ENCODE assay signal across 14 cellular contexts in the genomic region with DNA sequence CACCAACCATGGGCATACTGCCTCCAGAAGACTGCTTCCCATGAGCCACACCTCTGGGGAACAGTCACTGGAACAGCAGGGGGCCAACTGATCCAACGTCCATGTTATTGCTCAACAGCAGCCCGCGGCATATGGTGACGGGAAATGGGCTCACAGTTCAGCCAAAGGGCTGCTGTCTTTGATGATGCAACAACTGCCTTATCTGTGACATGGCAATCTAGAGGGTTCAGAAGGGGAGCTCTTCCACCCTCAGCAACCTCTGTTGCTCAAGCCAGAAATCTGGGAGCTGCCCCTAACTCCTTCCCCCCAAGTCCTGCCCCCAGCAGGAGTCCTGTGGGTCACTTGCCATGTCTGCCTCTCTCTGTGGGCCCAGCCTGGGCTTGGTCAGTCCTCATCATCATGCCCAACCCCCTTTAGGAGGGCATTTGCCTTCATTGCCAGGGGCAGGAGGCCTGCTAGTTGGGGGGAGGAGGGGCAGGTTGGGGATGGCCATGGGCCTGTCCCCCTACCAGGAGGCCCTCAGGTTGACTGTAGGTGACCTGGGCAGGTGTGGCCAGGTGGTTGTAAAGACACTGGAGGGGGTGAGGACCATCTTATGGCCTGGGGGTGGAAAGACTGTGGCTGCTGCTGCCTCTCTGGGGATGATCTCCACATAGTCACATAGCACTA.
A peak's percentile ranks its signal among the peaks of the same experiment; 100 is the strongest.
DNase-seq lines count a peak whose midpoint lies in the region; ATAC-seq and TF ChIP-seq lines count a peak whose summit lies in the region.
"Had no signal": no experiment of that assay in that cellular context is flagged by ENCODE, and none has a peak within 500 bp of the region (broad histone marks: within the 10 kb centered on the region; RNA-seq: fewer than 3 reads in every experiment).

No MANE protein-coding gene starts in this region.

- H3K36me3 ChIP-seq in ACC112 (ENCODE audit: insufficient read depth, low read length): no peaks in the 10 kb centered on the region
- no peaks in the 10 kb centered on the region for H3K36me3 ChIP-seq in naive thymus-derived CD4-positive, alpha-beta T cell (ENCODE audit: control insufficient read depth in 2 of 3, insufficient read depth in 3 of 3, low read length in 3 of 3)
- H3K36me3 ChIP-seq: esophagus squamous epithelium had no signal

- peaks cover 0 to 1% (median 0%) of the 10 kb centered on the region in 7 donors for H3K4me1 Mint-ChIP-seq in naive thymus-derived CD4-positive, alpha-beta T cell
- no peaks in the 10 kb centered on the region for H3K4me1 Mint-ChIP-seq in natural killer cell treated with Interleukin-12 subunit alpha and Interleukin-12 subunit beta and Interleukin-15 and Interleukin-18, amount 100 ng/mL, for 72 hours (ENCODE audit: low read depth in 2 of 2)

- no peak for TF ChIP-seq POLR2A in erythroblast (IDR thresholded peaks at IDR 0.05; ENCODE audit: low read length)

- no peaks in the 10 kb centered on the region for H3K9me3 Mint-ChIP-seq in naive thymus-derived CD4-positive, alpha-beta T cell
- no peaks in the 10 kb centered on the region for H3K9me3 Mint-ChIP-seq in natural killer cell treated with Interleukin-12 subunit alpha and Interleukin-12 subunit beta and Interleukin-15 and Interleukin-18, amount 100 ng/mL, for 72 hours
- H3K9me3 Mint-ChIP-seq: activated naive CD4-positive, alpha-beta T cell treated with anti-CD3 and anti-CD28 coated beads, Interleukin-2, amount 50 U/mL, for 72 hours had no signal

- POLR2A ChIA-PET in naive thymus-derived CD4-positive, alpha-beta T cell (lab: Charles Lee): no interaction called here

- ATAC-seq in naive thymus-derived CD4-positive, alpha-beta T cell: peak; percentile 9
- ATAC-seq in natural killer cell treated with Interleukin-12 subunit alpha and Interleukin-12 subunit beta and Interleukin-15 and Interleukin-18, amount 100 ng/mL, for 72 hours: no peak
- no peak for ATAC-seq in HG03460 (IDR thresholded peaks at IDR 0.05; ENCODE audit: unreplicated experiment)
- ATAC-seq: activated naive CD4-positive, alpha-beta T cell treated with anti-CD3 and anti-CD28 coated beads, Interleukin-2, amount 50 U/mL, for 72 hours had no signal

- H3K36me3 Mint-ChIP-seq in naive thymus-derived CD4-positive, alpha-beta T cell: no peaks in the 10 kb centered on the region
- H3K36me3 Mint-ChIP-seq in natural killer cell treated with Interleukin-12 subunit alpha and Interleukin-12 subunit beta and Interleukin-15 and Interleukin-18, amount 100 ng/mL, for 72 hours: no peaks in the 10 kb centered on the region
- H3K36me3 Mint-ChIP-seq: activated naive CD4-positive, alpha-beta T cell treated with anti-CD3 and anti-CD28 coated beads, Interleukin-2, amount 50 U/mL, for 72 hours had no signal

- no peaks in the 10 kb centered on the region for H3K27me3 ChIP-seq in ACC112 (ENCODE audit: insufficient read depth, low read length)
- no peaks in the 10 kb centered on the region for H3K27me3 ChIP-seq in naive thymus-derived CD4-positive, alpha-beta T cell (ENCODE audit: control insufficient read depth in 2 of 2, insufficient read depth in 2 of 2, low read length in 2 of 2)
- H3K27me3 ChIP-seq: esophagus squamous epithelium had no signal

- peaks cover 0 to 14% (median 0%) of the 10 kb centered on the region in 5 donors for H3K27me3 Mint-ChIP-seq in naive thymus-derived CD4-positive, alpha-beta T cell
- peaks cover 0 to 4% of the 10 kb centered on the region in 2 donors for H3K27me3 Mint-ChIP-seq in natural killer cell treated with Interleukin-12 subunit alpha and Interleukin-12 subunit beta and Interleukin-15 and Interleukin-18, amount 100 ng/mL, for 72 hours

- no peak overlapping the region for H3K4me3 Mint-ChIP-seq in naive thymus-derived CD4-positive, alpha-beta T cell
- H3K4me3 Mint-ChIP-seq in natural killer cell treated with Interleukin-12 subunit alpha and Interleukin-12 subunit beta and Interleukin-15 and Interleukin-18, amount 100 ng/mL, for 72 hours: no peak overlapping the region

- H2AFZ ChIP-seq in ACC112 (ENCODE audit: low read length, unreplicated experiment): no peak overlapping the region

- intact Hi-C loops in naive thymus-derived CD4-positive, alpha-beta T cell (cut with micrococcal nuclease): no loop called here

- H3K4me3 ChIP-seq in ACC112 (ENCODE audit: low read depth, low read length): peak overlapping the region; percentile 27; the same call in 1 of the 2 replicates
- no peak overlapping the region for H3K4me3 ChIP-seq in naive thymus-derived CD4-positive, alpha-beta T cell (ENCODE audit: low read length)
- H3K4me3 ChIP-seq: esophagus squamous epithelium had no signal

- H3K27ac ChIP-seq in ACC112 (ENCODE audit: low read depth, low read length): peak overlapping the region; percentile 91
- no peak overlapping the region for H3K27ac ChIP-seq in naive thymus-derived CD4-positive, alpha-beta T cell (ENCODE audit: low read depth, low read length)
- H3K27ac ChIP-seq: C4-2B, VCaP had no signal

- DNase-seq in LHCN-M2 (ENCODE audit: low read depth): peak; percentile 39
- peak; percentile 37 to 57 for DNase-seq in erythroblast (lab: John Stamatoyannopoulos, UW)
- no peak for DNase-seq in naive thymus-derived CD4-positive, alpha-beta T cell
- no peak for DNase-seq in natural killer cell treated with Interleukin-12 subunit alpha and Interleukin-12 subunit beta and Interleukin-15 and Interleukin-18, amount 100 ng/mL, for 72 hours (ENCODE audit: low spot score)
- DNase-seq in T-helper 1 cell: no peak
- no peak for DNase-seq in OCI-M2 (lab: John Stamatoyannopoulos, UW; ENCODE audit: unreplicated experiment)
- DNase-seq: esophagus squamous epithelium; NCI-H774; stimulated activated CD4-positive, alpha-beta T cell treated with anti-CD3 and anti-CD28 coated beads, Interleukin-4, amount 100 ng/mL, for 24 hours had no signal

- no peaks in the 10 kb centered on the region for H3K9me3 ChIP-seq in naive thymus-derived CD4-positive, alpha-beta T cell (ENCODE audit: control insufficient read depth in 2 of 3, low read length in 3 of 3)
- H3K9me3 ChIP-seq: esophagus squamous epithelium had no signal

- H3K27ac Mint-ChIP-seq in naive thymus-derived CD4-positive, alpha-beta T cell: no peak overlapping the region
- H3K27ac Mint-ChIP-seq in natural killer cell treated with Interleukin-12 subunit alpha and Interleukin-12 subunit beta and Interleukin-15 and Interleukin-18, amount 100 ng/mL, for 72 hours: no peak overlapping the region
- H3K27ac Mint-ChIP-seq: activated naive CD4-positive, alpha-beta T cell treated with anti-CD3 and anti-CD28 coated beads, Interleukin-2, amount 50 U/mL, for 72 hours had no signal

- peaks cover 24% of the 10 kb centered on the region for H3K4me1 ChIP-seq in ACC112 (ENCODE audit: control insufficient read depth, insufficient read depth, low read length, unreplicated experiment)
- no peaks in the 10 kb centered on the region for H3K4me1 ChIP-seq in naive thymus-derived CD4-positive, alpha-beta T cell (ENCODE audit: control insufficient read depth in 2 of 2, insufficient read depth in 2 of 2, low read length in 2 of 2)

- CTCF ChIA-PET in naive thymus-derived CD4-positive, alpha-beta T cell (lab: Charles Lee): interaction anchor here (2.1 kb wide), 1 partner anchor 11 kb away, joined by 7 read pairs; no protein-coding TSS in a partner anchor

- no peaks in the 10 kb centered on the region for H3K79me2 ChIP-seq in ACC112 (ENCODE audit: control insufficient read depth, insufficient read depth, low read length, unreplicated experiment)

Comparison
In these comparisons a context has a peak if more than half of its experiments do, and no peak if none do; other contexts are left out.
1. DNase-seq: peak in LHCN-M2 (single experiment) and erythroblast (2 of 2); none in naive thymus-derived CD4-positive, alpha-beta T cell (0 of 9), natural killer cell treated with Interleukin-12 subunit alpha and Interleukin-12 subunit beta and Interleukin-15 and Interleukin-18, amount 100 ng/mL, for 72 hours (single experiment), T-helper 1 cell (0 of 5) and OCI-M2 (single experiment).